Comparison of ENCODE assay signal across 15 cellular contexts in genomic region chr9:128459011-128459410, GRCh38.
"Had no signal": no experiment of that assay in that cellular context is flagged by ENCODE, and none has a peak within 500 bp of the region (broad histone marks: within the 10 kb centered on the region; RNA-seq: fewer than 3 reads in every experiment).

No MANE protein-coding gene starts in this region.

- H3K27ac Mint-ChIP-seq: activated CD4-positive, alpha-beta memory T cell treated with anti-CD3 and anti-CD28 coated beads, Interleukin-2, amount 10 ng/mL, durations not matched to agents 7 days and 5 days; activated CD4-positive, alpha-beta T cell treated with anti-CD3 and anti-CD28 coated beads for 36 hours; activated naive CD4-positive, alpha-beta T cell treated with anti-CD3 and anti-CD28 coated beads for 36 hours had no signal

- H3K9me3 ChIP-seq: neutrophil, tibial nerve had no signal

- FAIRE-seq: bronchial epithelial cell, colon, endothelial cell of umbilical vein, frontal cortex, small intestine had no signal

- H3K27ac ChIP-seq: neutrophil, tibial nerve, VCaP had no signal

- H3K9me3 Mint-ChIP-seq: activated CD4-positive, alpha-beta memory T cell treated with anti-CD3 and anti-CD28 coated beads, Interleukin-2, amount 10 ng/mL, durations not matched to agents 7 days and 5 days; activated naive CD4-positive, alpha-beta T cell treated with anti-CD3 and anti-CD28 coated beads for 36 hours had no signal

- H3K4me3 Mint-ChIP-seq: activated CD4-positive, alpha-beta memory T cell treated with anti-CD3 and anti-CD28 coated beads, Interleukin-2, amount 10 ng/mL, durations not matched to agents 7 days and 5 days; activated CD4-positive, alpha-beta T cell treated with anti-CD3 and anti-CD28 coated beads for 36 hours; activated naive CD4-positive, alpha-beta T cell treated with anti-CD3 and anti-CD28 coated beads for 36 hours had no signal

- H3K4me3 ChIP-seq: tibial nerve had no signal

- DNase-seq: activated CD4-positive, alpha-beta memory T cell treated with anti-CD3 and anti-CD28 coated beads, Interleukin-2, amount 10 ng/mL, durations not matched to agents 7 days and 5 days; activated CD4-positive, alpha-beta T cell treated with anti-CD3 and anti-CD28 coated beads for 36 hours; activated CD8-positive, alpha-beta memory T cell treated with anti-CD3 and anti-CD28 coated beads, Interleukin-2, amount 50 U/mL, for 48 hours; activated naive CD4-positive, alpha-beta T cell treated with anti-CD3 and anti-CD28 coated beads for 36 hours; anterior cingulate cortex; islet precursor cell; small intestine; T1000 had no signal

- H3K27me3 ChIP-seq: neutrophil, tibial nerve had no signal

- H3K27me3 Mint-ChIP-seq: activated CD4-positive, alpha-beta memory T cell treated with anti-CD3 and anti-CD28 coated beads, Interleukin-2, amount 10 ng/mL, durations not matched to agents 7 days and 5 days; activated CD4-positive, alpha-beta T cell treated with anti-CD3 and anti-CD28 coated beads for 36 hours had no signal

- ATAC-seq: activated CD4-positive, alpha-beta T cell treated with anti-CD3 and anti-CD28 coated beads for 36 hours had no signal
